Comparison of ENCODE assay signal across 10 cellular contexts in genomic region chr16:68083239-68083781, GRCh38. TPM values are rescaled to one million over a fixed set of nuclear protein-coding genes. Genes with fewer than 3 reads are reported as not detected.
DNase-seq lines count a peak whose midpoint lies in the region; ATAC-seq and TF ChIP-seq lines count a peak whose summit lies in the region.
"Had no signal": no experiment of that assay in that cellular context is flagged by ENCODE, and none has a peak within 500 bp of the region (broad histone marks: within the 10 kb centered on the region; RNA-seq: fewer than 3 reads in every experiment).

No MANE protein-coding gene starts in this region.

- H3K4me3 Mint-ChIP-seq in central memory CD8-positive, alpha-beta T cell = peak overlapping the region; percentile 87
- H3K4me3 Mint-ChIP-seq in nephron = peak overlapping the region; percentile 22 to 100 (median 95)

- H3K27ac ChIP-seq in left ventricle myocardium inferior (replicated peaks) (peak overlapping the region; percentile 97), aorta (ENCODE audit: low read depth in 1 of 2, low read length in 2 of 2) (peak overlapping the region; percentile 62 to 93)
- H3K27ac ChIP-seq: brain microvascular endothelial cell had no signal

- no peaks in the 10 kb centered on the region for H3K36me3 ChIP-seq in left ventricle myocardium inferior
- H3K36me3 ChIP-seq in aorta (ENCODE audit: control insufficient read depth in 1 of 2, insufficient read depth in 2 of 2, low read length in 1 of 2) = no peaks in the 10 kb centered on the region

- no peaks in the 10 kb centered on the region for H3K9me3 Mint-ChIP-seq in central memory CD8-positive, alpha-beta T cell
- no peaks in the 10 kb centered on the region for H3K9me3 Mint-ChIP-seq in nephron

- intact Hi-C loops in left ventricle myocardium inferior (cut with micrococcal nuclease) = no loop called here
- intact Hi-C loops in left cardiac atrium (cut with DNase I) = no loop called here
- intact Hi-C loops in aorta (cut with DNase I) = loop anchor here (5.0 to 10.0 kb wide), 2 partner anchors 149 to 151 kb away; partner anchors contain the start of gene ESRP2 (in 1 of the 2)

- ATAC-seq in left cardiac atrium = no peak
- ATAC-seq in central memory CD8-positive, alpha-beta T cell (replicated peaks; ENCODE audit: extremely low read depth, poor library complexity, severe bottlenecking) = no peak
- ATAC-seq in aorta (ENCODE audit: low FRiP score) = no peak
- no peak for ATAC-seq in HG03097 (IDR thresholded peaks at IDR 0.05; ENCODE audit: low FRiP score, unreplicated experiment)

- H3K9me3 ChIP-seq in left ventricle myocardium inferior (replicated peaks) (no peaks in the 10 kb centered on the region), aorta (ENCODE audit: control insufficient read depth, low read length) (no peaks in the 10 kb centered on the region)

- H3K27ac Mint-ChIP-seq in central memory CD8-positive, alpha-beta T cell (ENCODE audit: low read depth) = peak overlapping the region; percentile 40
- H3K27ac Mint-ChIP-seq in nephron = peak overlapping the region; percentile 83 to 100 (median 99)

- peaks cover 3% of the 10 kb centered on the region for H3K36me3 Mint-ChIP-seq in central memory CD8-positive, alpha-beta T cell (ENCODE audit: insufficient read depth)
- peaks cover 1% of the 10 kb centered on the region for H3K36me3 Mint-ChIP-seq in nephron (ENCODE audit: low read depth)

- H3K4me3 ChIP-seq in left ventricle myocardium inferior = no peak overlapping the region
- H3K4me3 ChIP-seq in aorta (ENCODE audit: low read length in 2 of 2) = no peak overlapping the region

- H3K27me3 ChIP-seq in left ventricle myocardium inferior (ENCODE audit: low read depth) (no peaks in the 10 kb centered on the region), aorta (ENCODE audit: control insufficient read depth in 1 of 2, insufficient read depth in 2 of 2, low read length in 1 of 2) (no peaks in the 10 kb centered on the region)
- H3K27me3 ChIP-seq: brain microvascular endothelial cell had no signal

- TF ChIP-seq CTCF in left ventricle myocardium inferior (IDR thresholded peaks at IDR 0.05; ENCODE audit: borderline replicate concordance) = no peak
- no peak for TF ChIP-seq CTCF in nephron (IDR thresholded peaks at IDR 0.05; ENCODE audit: unreplicated experiment in 3 of 3)

- no peaks in the 10 kb centered on the region for H3K27me3 Mint-ChIP-seq in central memory CD8-positive, alpha-beta T cell
- H3K27me3 Mint-ChIP-seq in nephron (ENCODE audit: low read depth) = no peaks in the 10 kb centered on the region

- H3K4me1 Mint-ChIP-seq in central memory CD8-positive, alpha-beta T cell = peaks cover 72% of the 10 kb centered on the region
- peaks cover 44% of the 10 kb centered on the region for H3K4me1 Mint-ChIP-seq in nephron

- DNase-seq in left ventricle myocardium inferior (no peak), left cardiac atrium (no peak), aorta (no peak), Ammon's horn (ENCODE audit: low spot score) (no peak)
- no peak for DNase-seq in central memory CD8-positive, alpha-beta T cell (ENCODE audit: low spot score in 2 of 2)
- no peak for DNase-seq in stimulated activated CD4-positive, alpha-beta T cell treated with anti-CD3 and anti-CD28 coated beads, Interleukin-12 subunit alpha, Interleukin-12 subunit beta, amount 100 ng/mL, for 4 hours
- DNase-seq: brain microvascular endothelial cell, COR-L47 had no signal

- WGBS in aorta, 2 donors = 91 to 93% methylated on average over 4 of the region's 4 CpGs

- H3K4me1 ChIP-seq in left ventricle myocardium inferior = peaks cover 93% of the 10 kb centered on the region
- no peaks in the 10 kb centered on the region for H3K4me1 ChIP-seq in aorta (ENCODE audit: control insufficient read depth in 1 of 2, insufficient read depth in 2 of 2, low read length in 2 of 2)

RNA-seq across cellular contexts. Expression of gene NFATC3, which starts 1.9 kb away (rescaled TPM):
- total RNA-seq in left ventricle myocardium inferior (20.9 TPM), left cardiac atrium (10 to 100 TPM; 25.9 to 28.9 TPM), aorta (10 to 100 TPM; 38.1 to 48.4 TPM)
- polyA plus RNA-seq in aorta = 10 to 100 TPM; 10.3 to 10.4 TPM

Comparison
In these comparisons a context has a peak if more than half of its experiments do, and no peak if none do; other contexts are left out.
1. intact Hi-C loops: an anchor here in aorta (5.0 to 10.0 kb wide); none called in left ventricle myocardium inferior and left cardiac atrium.